Comparison of ENCODE assay signal across 34 cellular contexts in genomic region chr1:17452686-17453085, GRCh38.
"Had no signal": no experiment of that assay in that cellular context is flagged by ENCODE, and none has a peak within 500 bp of the region (broad histone marks: within the 10 kb centered on the region; RNA-seq: fewer than 3 reads in every experiment).

No MANE protein-coding gene starts in this region.

- H3K27me3 ChIP-seq: body of pancreas, breast epithelium, cardiac muscle cell, colonic mucosa, esophagus squamous epithelium, hepatocyte had no signal

- H3K4me3 ChIP-seq: body of pancreas, breast epithelium, cardiac muscle cell, colonic mucosa, esophagus squamous epithelium, gastroesophageal sphincter, heart right ventricle, hepatocyte had no signal

- H3K27me3 Mint-ChIP-seq: activated B cell treated with CpG ODN at 0.5 μM for 24 hours; activated CD8-positive, alpha-beta T cell treated with anti-CD3 and anti-CD28 coated beads for 36 hours; activated naive CD8-positive, alpha-beta T cell had no signal

- DNase-seq: activated B cell treated with CpG ODN at 0.5 μM for 24 hours; activated CD4-positive, alpha-beta T cell treated with anti-CD3 and anti-CD28 coated beads for 48 hours; activated CD4-positive, alpha-beta T cell treated with anti-CD3 and anti-CD28 coated beads, Interleukin-2, amount 50 U/mL, for 1 hour; activated CD4-positive, alpha-beta T cell treated with anti-CD3 and anti-CD28 coated beads, Interleukin-2, amount 50 U/mL, for 48 hours; activated CD8-positive, alpha-beta memory T cell treated with anti-CD3 and anti-CD28 coated beads for 24 hours; activated CD8-positive, alpha-beta T cell treated with anti-CD3 and anti-CD28 coated beads for 36 hours; activated effector memory CD4-positive, alpha-beta T cell treated with Interleukin-2 at 50 U/mL for 16 hours; activated gamma-delta T cell treated with Interleukin-2 at 50 U/mL for 16 hours; activated naive CD4-positive, alpha-beta T cell treated with anti-CD3 and anti-CD28 coated beads, Interleukin-2, amount 50 U/mL, for 16 hours; activated naive CD4-positive, alpha-beta T cell treated with Interleukin-2 at 50 U/mL for 16 hours; activated T-cell treated with anti-CD3 and anti-CD28 coated beads, Interleukin-2, amount 50 U/mL, for 4 hours; amygdala; aorta; body of pancreas; central memory CD4-positive, alpha-beta T cell; cerebellar nuclear complex; colonic mucosa; effector CD8-positive, alpha-beta T cell; esophagus squamous epithelium; foreskin melanocyte; heart right ventricle; T1000; WERI-Rb-1 had no signal

- H3K9me3 Mint-ChIP-seq: activated B cell treated with CpG ODN at 0.5 μM for 24 hours; activated CD8-positive, alpha-beta T cell treated with anti-CD3 and anti-CD28 coated beads for 36 hours; activated T-cell treated with anti-CD3 and anti-CD28 coated beads, Interleukin-2, amount 50 U/mL, for 4 hours; activated T-helper 17 cell treated with anti-CD3 and anti-CD28 coated beads, Interleukin-2, amount 50 U/mL, for 72 hours; T-helper 2 cell treated with Interferon-gamma antibody and Interleukin-4, amounts not matched to agents 5 μg/mL and 100 μg/mL, for 36 hours had no signal

- H3K4me3 Mint-ChIP-seq: activated B cell treated with CpG ODN at 0.5 μM for 24 hours; activated CD8-positive, alpha-beta T cell treated with anti-CD3 and anti-CD28 coated beads for 36 hours; activated naive CD8-positive, alpha-beta T cell; activated T-cell treated with anti-CD3 and anti-CD28 coated beads, Interleukin-2, amount 50 U/mL, for 4 hours; activated T-helper 17 cell treated with anti-CD3 and anti-CD28 coated beads, Interleukin-2, amount 50 U/mL, for 72 hours; T-helper 2 cell treated with Interferon-gamma antibody and Interleukin-4, amounts not matched to agents 5 μg/mL and 100 μg/mL, for 36 hours had no signal

- H3K36me3 ChIP-seq: breast epithelium, cardiac muscle cell, colonic mucosa, esophagus squamous epithelium, gastroesophageal sphincter, heart right ventricle, WERI-Rb-1 had no signal

- H3K27ac ChIP-seq: body of pancreas, breast epithelium, cardiac muscle cell, colonic mucosa, epithelial cell of prostate, esophagus squamous epithelium, gastroesophageal sphincter, heart right ventricle, hepatocyte, WERI-Rb-1 had no signal

- H3K4me1 ChIP-seq: body of pancreas, breast epithelium, colonic mucosa, esophagus squamous epithelium, gastroesophageal sphincter, heart right ventricle had no signal

- H3K79me2 ChIP-seq: hepatocyte had no signal

- H3K27ac Mint-ChIP-seq: activated B cell treated with CpG ODN at 0.5 μM for 24 hours; activated CD8-positive, alpha-beta T cell treated with anti-CD3 and anti-CD28 coated beads for 36 hours; activated naive CD8-positive, alpha-beta T cell; activated T-helper 17 cell treated with anti-CD3 and anti-CD28 coated beads, Interleukin-2, amount 50 U/mL, for 72 hours; T-helper 2 cell treated with Interferon-gamma antibody and Interleukin-4, amounts not matched to agents 5 μg/mL and 100 μg/mL, for 36 hours had no signal

- H3K4me1 Mint-ChIP-seq: activated T-helper 17 cell treated with anti-CD3 and anti-CD28 coated beads, Interleukin-2, amount 50 U/mL, for 72 hours had no signal

- H3K36me3 Mint-ChIP-seq: activated naive CD8-positive, alpha-beta T cell had no signal

- H3K9me3 ChIP-seq: body of pancreas, breast epithelium, colonic mucosa, esophagus squamous epithelium, gastroesophageal sphincter, heart right ventricle had no signal

- H2AFZ ChIP-seq: hepatocyte had no signal

- ATAC-seq: activated CD4-positive, CD25-positive, alpha-beta regulatory T cell treated with anti-CD3 and anti-CD28 coated beads, Interleukin-2, amount 50 U/mL, for 24 hours; activated CD8-positive, alpha-beta T cell treated with anti-CD3 and anti-CD28 coated beads for 36 hours; activated T-cell treated with anti-CD3 and anti-CD28 coated beads, Interleukin-2, amount 50 U/mL, for 4 hours; activated T-helper 17 cell treated with anti-CD3 and anti-CD28 coated beads, Interleukin-2, amount 50 U/mL, for 72 hours; body of pancreas; gastroesophageal sphincter; heart right ventricle had no signal

- H3K4me2 ChIP-seq: hepatocyte had no signal

- FAIRE-seq: endometrium, endothelial cell of umbilical vein had no signal
